21 cellular contexts compared by ENCODE assay signal in the genomic region with DNA sequence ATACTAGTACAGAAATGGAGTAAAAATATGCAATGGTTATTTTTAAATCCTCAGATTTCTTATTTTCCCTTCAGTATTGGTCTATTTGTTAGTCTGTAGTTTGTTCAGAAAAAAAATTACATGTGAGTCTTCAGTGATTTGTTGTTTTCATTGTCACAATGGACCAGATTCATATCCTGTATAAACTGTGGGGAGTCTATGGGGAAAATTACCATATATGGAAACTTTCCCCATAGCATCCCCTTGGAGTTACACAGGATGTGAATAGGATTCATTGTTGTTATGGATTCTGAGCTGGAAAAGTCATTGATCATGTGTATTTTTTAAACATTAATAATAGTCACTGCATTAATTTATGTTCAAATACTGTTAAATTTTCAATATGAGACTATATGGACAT.
"Had no signal": no experiment of that assay in that cellular context is flagged by ENCODE, and none has a peak within 500 bp of the region (broad histone marks: within the 10 kb centered on the region; RNA-seq: fewer than 3 reads in every experiment).

No MANE protein-coding gene starts in this region.

- H3K9me3 Mint-ChIP-seq: activated T-cell treated with anti-CD3 and anti-CD28 coated beads, Interleukin-2, amount 50 U/mL, for 4 hours; central memory CD8-positive, alpha-beta T cell had no signal

- H3K27ac Mint-ChIP-seq: activated CD4-positive, alpha-beta memory T cell treated with anti-CD3 and anti-CD28 coated beads, Interleukin-2, amount 10 ng/mL, durations not matched to agents 7 days and 5 days; activated naive CD4-positive, alpha-beta T cell treated with anti-CD3 and anti-CD28 coated beads, Interleukin-2, amount 50 U/mL, for 24 hours; memory B cell; nephron; stimulated activated naive CD8-positive, alpha-beta T cell treated with anti-CD3 and anti-CD28 coated beads, Interleukin-15, amount 100 ng/mL, for 72 hours; type B pancreatic cell; WTC11 had no signal

- H3K27ac ChIP-seq: epithelial cell of prostate, hepatocyte, sigmoid colon had no signal

- H2AFZ ChIP-seq: hepatocyte had no signal

- H3K4me2 ChIP-seq: hepatocyte had no signal

- H3K4me3 Mint-ChIP-seq: activated CD4-positive, alpha-beta memory T cell treated with anti-CD3 and anti-CD28 coated beads, Interleukin-2, amount 10 ng/mL, durations not matched to agents 7 days and 5 days; activated naive CD4-positive, alpha-beta T cell treated with anti-CD3 and anti-CD28 coated beads, Interleukin-2, amount 50 U/mL, for 24 hours; activated T-cell treated with anti-CD3 and anti-CD28 coated beads, Interleukin-2, amount 50 U/mL, for 4 hours; central memory CD8-positive, alpha-beta T cell; memory B cell; nephron; stimulated activated naive CD8-positive, alpha-beta T cell treated with anti-CD3 and anti-CD28 coated beads, Interleukin-15, amount 100 ng/mL, for 72 hours; type B pancreatic cell; WTC11 had no signal

- DNase-seq: activated CD4-positive, alpha-beta memory T cell treated with anti-CD3 and anti-CD28 coated beads, Interleukin-2, amount 10 ng/mL, durations not matched to agents 7 days and 5 days; activated CD4-positive, alpha-beta T cell treated with anti-CD3 and anti-CD28 coated beads for 4 hours; activated effector memory CD4-positive, alpha-beta T cell treated with Interleukin-2 at 50 U/mL for 16 hours; activated T-cell treated with anti-CD3 and anti-CD28 coated beads, Interleukin-2, amount 50 U/mL, for 4 hours; cortex of kidney; effector memory CD4-positive, alpha-beta T cell; sigmoid colon; stimulated activated CD4-positive, alpha-beta T cell treated with anti-CD3 and anti-CD28 coated beads, Interleukin-1b, Interleukin-23, amount 100 ng/mL, for 48 hours; stimulated activated naive CD8-positive, alpha-beta T cell treated with anti-CD3 and anti-CD28 coated beads, Interleukin-15, amount 100 ng/mL, for 72 hours; T-helper 2 cell had no signal

- H3K36me3 Mint-ChIP-seq: activated naive CD4-positive, alpha-beta T cell treated with anti-CD3 and anti-CD28 coated beads, Interleukin-2, amount 50 U/mL, for 24 hours; memory B cell had no signal

- ATAC-seq: activated T-cell treated with anti-CD3 and anti-CD28 coated beads, Interleukin-2, amount 50 U/mL, for 4 hours; left lobe of liver; stimulated activated naive CD8-positive, alpha-beta T cell treated with anti-CD3 and anti-CD28 coated beads, Interleukin-15, amount 100 ng/mL, for 72 hours; WTC11 had no signal

- H3K27me3 Mint-ChIP-seq: activated CD4-positive, alpha-beta memory T cell treated with anti-CD3 and anti-CD28 coated beads, Interleukin-2, amount 10 ng/mL, durations not matched to agents 7 days and 5 days; activated naive CD4-positive, alpha-beta T cell treated with anti-CD3 and anti-CD28 coated beads, Interleukin-2, amount 50 U/mL, for 24 hours; central memory CD8-positive, alpha-beta T cell; memory B cell; stimulated activated naive CD8-positive, alpha-beta T cell treated with anti-CD3 and anti-CD28 coated beads, Interleukin-15, amount 100 ng/mL, for 72 hours; type B pancreatic cell had no signal

- FAIRE-seq: keratinocyte, TTC549 had no signal

- H3K27me3 ChIP-seq: hepatocyte, sigmoid colon had no signal

- H3K4me1 Mint-ChIP-seq: WTC11 had no signal

- H3K36me3 ChIP-seq: sigmoid colon had no signal

- H3K4me3 ChIP-seq: hepatocyte, sigmoid colon had no signal
